ENCODE assay signal across 11 cellular contexts in the genomic region with DNA sequence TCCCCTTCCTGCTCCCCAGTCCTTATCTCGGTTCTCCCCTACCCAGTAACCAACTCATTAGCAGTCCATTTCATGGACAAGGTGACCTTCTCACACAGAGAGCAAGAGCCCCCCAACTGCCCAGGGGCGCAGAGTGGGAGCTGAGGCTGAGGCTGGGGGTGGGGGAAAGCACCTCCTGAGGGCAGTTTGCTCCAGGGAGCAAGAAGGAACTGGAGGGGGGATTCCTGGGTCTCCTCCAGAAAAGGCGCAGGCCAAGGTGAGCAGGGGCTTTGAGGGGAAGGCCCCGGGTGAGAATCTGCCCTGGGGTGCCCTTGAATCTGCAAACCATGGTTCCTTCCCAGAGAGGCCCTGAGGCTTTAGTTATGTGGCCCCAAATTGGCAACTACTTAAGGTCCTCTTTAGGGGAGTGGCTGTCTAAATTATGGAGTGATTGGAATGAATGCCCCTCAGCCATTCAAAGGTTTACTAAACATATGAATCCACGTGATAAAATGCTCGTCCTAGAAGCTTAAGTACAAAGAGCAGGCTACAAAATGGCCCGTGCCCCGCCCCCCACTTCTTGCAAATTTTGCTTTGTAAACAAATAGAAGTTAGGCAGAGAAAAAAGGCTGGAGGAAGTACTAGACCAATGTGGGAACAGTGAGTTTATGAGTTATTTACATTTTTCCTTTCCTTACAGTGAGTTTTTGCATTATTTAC.
A peak's percentile ranks its signal among the peaks of the same experiment; 100 is the strongest.
DNase-seq lines count a peak whose midpoint lies in the region; ATAC-seq and TF ChIP-seq lines count a peak whose summit lies in the region.
"Had no signal": no experiment of that assay in that cellular context is flagged by ENCODE, and none has a peak within 500 bp of the region (broad histone marks: within the 10 kb centered on the region; RNA-seq: fewer than 3 reads in every experiment).

No MANE protein-coding gene starts in this region.

- TF ChIP-seq POLR2A in thyroid gland (IDR thresholded peaks at IDR 0.05): no peak

- peak; percentile 2 for DNase-seq in DND-41
- DNase-seq in NCI-H69 (lab: John Stamatoyannopoulos, UW): peak; percentile 5
- peak; percentile 2 for DNase-seq in endothelial cell (ENCODE audit: low spot score)
- no peak for DNase-seq in HK-2 (ENCODE audit: unreplicated experiment)
- no peak for DNase-seq in NCI-H1694 (lab: John Stamatoyannopoulos, UW)
- DNase-seq in thyroid gland: no peak
- DNase-seq: NCI-H2029 treated with DMSO at 0.1 percent for 48 hours, retina had no signal

- H3K4me2 ChIP-seq in DND-41 (ENCODE audit: insufficient read depth, low read length): no peak overlapping the region

- intact Hi-C loops in thyroid gland (cut with DNase I): no loop called here

- no peaks in the 10 kb centered on the region for H3K9me3 ChIP-seq in DND-41 (ENCODE audit: insufficient read depth, low read length, severe bottlenecking)
- H3K9me3 ChIP-seq in neuron (ENCODE audit: low read length): no peaks in the 10 kb centered on the region
- H3K9me3 ChIP-seq in thyroid gland: no peaks in the 10 kb centered on the region

- no peak overlapping the region for H3K4me3 Mint-ChIP-seq in endothelial cell (ENCODE audit: unreplicated experiment)
- H3K4me3 Mint-ChIP-seq: T-helper 1 cell treated with Interleukin-12 subunit alpha and Interleukin-12 subunit beta and Interleukin-4 antibody, amounts not matched to agents 30 μg/mL and 1 μg/mL, for 36 hours had no signal

- peaks cover 13% of the 10 kb centered on the region for H3K4me1 Mint-ChIP-seq in endothelial cell (ENCODE audit: unreplicated experiment)

- no peaks in the 10 kb centered on the region for H3K27me3 ChIP-seq in DND-41 (ENCODE audit: insufficient read depth, low read length, poor library complexity)
- H3K27me3 ChIP-seq in neuron (ENCODE audit: insufficient read depth, low read length): no peaks in the 10 kb centered on the region
- no peaks in the 10 kb centered on the region for H3K27me3 ChIP-seq in thyroid gland

- no peak overlapping the region for H3K27ac Mint-ChIP-seq in endothelial cell (ENCODE audit: unreplicated experiment)
- H3K27ac Mint-ChIP-seq: T-helper 1 cell treated with Interleukin-12 subunit alpha and Interleukin-12 subunit beta and Interleukin-4 antibody, amounts not matched to agents 30 μg/mL and 1 μg/mL, for 36 hours had no signal

- H3K36me3 ChIP-seq in DND-41 (ENCODE audit: insufficient read depth, low read length) (no peaks in the 10 kb centered on the region), neuron (ENCODE audit: insufficient read depth, low read length) (no peaks in the 10 kb centered on the region), thyroid gland (no peaks in the 10 kb centered on the region)

- H3K27me3 Mint-ChIP-seq in endothelial cell (ENCODE audit: unreplicated experiment): peaks cover 7% of the 10 kb centered on the region

- H3K9ac ChIP-seq in DND-41 (ENCODE audit: low read depth, low read length): no peak overlapping the region

- H3K36me3 Mint-ChIP-seq in endothelial cell (ENCODE audit: low read depth, unreplicated experiment): no peaks in the 10 kb centered on the region

- H3K79me2 ChIP-seq in DND-41 (ENCODE audit: insufficient read depth, low read length): no peaks in the 10 kb centered on the region

- ATAC-seq in DND-41 (ENCODE audit: insufficient read depth, low read depth) (no peak), HG02678 (IDR thresholded peaks at IDR 0.05; ENCODE audit: unreplicated experiment) (no peak)

- H3K27ac ChIP-seq in DND-41 (ENCODE audit: low read length) (peak overlapping the region; percentile 14; the same call in 1 of the 2 replicates), thyroid gland (no peak overlapping the region)

- no peaks in the 10 kb centered on the region for H3K9me3 Mint-ChIP-seq in endothelial cell (ENCODE audit: unreplicated experiment)
- H3K9me3 Mint-ChIP-seq: T-helper 1 cell treated with Interleukin-12 subunit alpha and Interleukin-12 subunit beta and Interleukin-4 antibody, amounts not matched to agents 30 μg/mL and 1 μg/mL, for 36 hours had no signal

- H3K4me1 ChIP-seq in DND-41 (ENCODE audit: insufficient read depth, low read length) (peaks cover 5% of the 10 kb centered on the region), neuron (ENCODE audit: insufficient read depth, low read length) (peaks cover 46% of the 10 kb centered on the region), thyroid gland (peaks cover 6 to 8% of the 10 kb centered on the region in 2 donors)

- H4K20me1 ChIP-seq in DND-41 (ENCODE audit: insufficient read depth, low read length): no peaks in the 10 kb centered on the region

- TF ChIP-seq CTCF in DND-41 (IDR thresholded peaks at IDR 0.05; ENCODE audit: borderline replicate concordance, extremely low read depth, low read length, poor library complexity, severe bottlenecking) (no peak), endothelial cell (IDR thresholded peaks at IDR 0.05; ENCODE audit: unreplicated experiment) (no peak), thyroid gland (IDR thresholded peaks at IDR 0.05) (no peak)

- H3K4me3 ChIP-seq in DND-41 (ENCODE audit: low read depth in 1 of 2, low read length in 2 of 2) (no peak overlapping the region), neuron (ENCODE audit: low read length) (no peak overlapping the region), thyroid gland (replicated peaks in 1 of 3) (no peak overlapping the region)

- 72 to 81% methylated on average over 8 of the region's 8 CpGs for WGBS in thyroid gland, 2 donors

- H2AFZ ChIP-seq in DND-41 (ENCODE audit: low read depth, low read length) (no peak overlapping the region), neuron (ENCODE audit: low read depth, low read length) (peak overlapping the region; percentile 56)

Comparison
In these comparisons a context has a peak if more than half of its experiments do, and no peak if none do; other contexts are left out.
1. DNase-seq: peak in DND-41 (single experiment), NCI-H69 (single experiment) and endothelial cell (single experiment); none in HK-2 (single experiment), NCI-H1694 (single experiment) and thyroid gland (0 of 2).